Comparison of ENCODE assay signal across 15 cellular contexts in genomic region chr11:131884461-131885073, GRCh38.
DNase-seq lines count a peak whose midpoint lies in the region; ATAC-seq and TF ChIP-seq lines count a peak whose summit lies in the region.
"Had no signal": no experiment of that assay in that cellular context is flagged by ENCODE, and none has a peak within 500 bp of the region (broad histone marks: within the 10 kb centered on the region; RNA-seq: fewer than 3 reads in every experiment).

No MANE protein-coding gene starts in this region.

- DNase-seq in DMS53 (lab: John Stamatoyannopoulos, UW) (peak; percentile 74), SK-MEL-5 (ENCODE audit: low read depth, low spot score) (peak; percentile 20), NK-92 (lab: John Stamatoyannopoulos, UW; ENCODE audit: unreplicated experiment) (no peak), left lobe of liver (ENCODE audit: low spot score) (no peak), omental fat pad (ENCODE audit: low spot score) (no peak), cerebellar cortex (ENCODE audit: low spot score) (no peak)
- DNase-seq: colonic mucosa; islet precursor cell; KG1; naive thymus-derived CD8-positive, alpha-beta T cell; NCI-H2029; OCI-M1 had no signal

- ATAC-seq in GM19463 (IDR thresholded peaks at IDR 0.05; ENCODE audit: unreplicated experiment), result peak; percentile 61
- ATAC-seq in HG03097 (IDR thresholded peaks at IDR 0.05; ENCODE audit: low FRiP score, unreplicated experiment), result peak; percentile 92
- ATAC-seq in left lobe of liver, result no peak
- ATAC-seq in omental fat pad (ENCODE audit: low FRiP score), result no peak
- ATAC-seq: activated naive CD4-positive, alpha-beta T cell treated with anti-CD3 and anti-CD28 coated beads, Interleukin-2, amount 50 U/mL, for 72 hours; naive thymus-derived CD8-positive, alpha-beta T cell had no signal

- in situ Hi-C loops in SK-MEL-5 (cut with HindIII; ENCODE audit: low pct_unique_long_range_greater_than_20kb, low sequenced_read_pairs), result no loop called here

- no peak for TF ChIP-seq CTCF in omental fat pad (IDR thresholded peaks at IDR 0.05)

Comparison
In these comparisons a context has a peak if more than half of its experiments do, and no peak if none do; other contexts are left out.
1. DNase-seq: peak in DMS53 (single experiment) and SK-MEL-5 (single experiment); none in NK-92 (single experiment), left lobe of liver (single experiment), omental fat pad (single experiment) and cerebellar cortex (single experiment).
2. ATAC-seq: peak in GM19463 (single experiment) and HG03097 (single experiment); none in left lobe of liver (single experiment) and omental fat pad (single experiment).